Comparison of ENCODE assay signal across 8 cellular contexts in genomic region chr17:45021607-45022287, GRCh38. TPM values are rescaled to one million over a fixed set of nuclear protein-coding genes. Genes with fewer than 3 reads are reported as not detected.
DNase-seq lines count a peak whose midpoint lies in the region; ATAC-seq, FAIRE-seq and TF ChIP-seq lines count a peak whose summit lies in the region.

No MANE protein-coding gene starts in this region.

- H3K4me3 ChIP-seq in BE2C (ENCODE audit: low read depth, low read length) (peak overlapping the region; percentile 54), lower lobe of right lung (peak overlapping the region; percentile 55)

- no peaks in the 10 kb centered on the region for H3K27me3 ChIP-seq in BE2C
- H3K27me3 ChIP-seq in lower lobe of right lung (ENCODE audit: low read depth) = peaks cover 30% of the 10 kb centered on the region

- peak overlapping the region; percentile 72 for H3K27ac ChIP-seq in lower lobe of right lung

- TF ChIP-seq POLR2A in H54 (IDR thresholded peaks at IDR 0.05; ENCODE audit: low read depth, low read length) = peak; percentile 24; the same call in 1 of the 2 replicates

- H3K36me3 ChIP-seq in BE2C = no peaks in the 10 kb centered on the region
- no peaks in the 10 kb centered on the region for H3K36me3 ChIP-seq in lower lobe of right lung

- H3K4me1 ChIP-seq in BE2C = peaks cover 44% of the 10 kb centered on the region
- H3K4me1 ChIP-seq in lower lobe of right lung = peaks cover 29% of the 10 kb centered on the region

- peak; percentile 87 for DNase-seq in BE2C
- DNase-seq in H54 (ENCODE audit: insufficient read length, low spot score) = peak; percentile 99
- peak; percentile 59 for DNase-seq in NCI-H345 (lab: John Stamatoyannopoulos, UW)
- peak; percentile 65 to 69 for DNase-seq in activated CD4-positive, alpha-beta T cell treated with anti-CD3 and anti-CD28 coated beads, Interleukin-2, amount 50 U/mL, for 48 hours
- peak; percentile 73 for DNase-seq in dermis blood vessel endothelial cell
- peak; percentile 79 for DNase-seq in lower lobe of right lung
- peak; percentile 29 to 49 (median 31) for DNase-seq in stimulated activated CD4-positive, alpha-beta T cell treated with anti-CD3 and anti-CD28 coated beads, TNF-alpha, amount 100 ng/mL, for 4 hours (ENCODE audit: low read depth in 3 of 3)
- DNase-seq in RCC 7860 (ENCODE audit: low spot score) = no peak

- TF ChIP-seq CTCF in BE2C (IDR thresholded peaks at IDR 0.05; ENCODE audit: low read depth, low read length) (peak; percentile 57), lower lobe of right lung (IDR thresholded peaks at IDR 0.05) (peak; percentile 97)

- ATAC-seq in lower lobe of right lung = peak; percentile 88 to 91

- no peak for FAIRE-seq in H54 (lab: Jason Lieb, UNC)
- FAIRE-seq in RCC 7860 (lab: Jason Lieb, UNC) = no peak

- H3K9me3 ChIP-seq in BE2C (no peaks in the 10 kb centered on the region), lower lobe of right lung (no peaks in the 10 kb centered on the region)

- intact Hi-C loops in lower lobe of right lung (cut with DNase I) = no loop called here

RNA-seq across cellular contexts. Expression of gene DCAKD, which starts 29.7 kb away (rescaled TPM):
- 42.5 TPM for polyA plus RNA-seq in BE2C (2012; ENCODE audit: insufficient read depth, insufficient read length, low read depth)
- total RNA-seq in dermis blood vessel endothelial cell (33.8 and 36.4 TPM in 2 replicates), lower lobe of right lung (20.1 TPM)

RNA-seq across cellular contexts. Expression of gene NMT1, which starts 39.4 kb away (rescaled TPM):
- 327 TPM for polyA plus RNA-seq in BE2C (2012; ENCODE audit: insufficient read depth, insufficient read length, low read depth)
- 69.4 and 79.1 TPM in 2 replicates for total RNA-seq in dermis blood vessel endothelial cell
- 117 TPM for total RNA-seq in lower lobe of right lung

RNA-seq across cellular contexts. Expression of gene C1QL1, which starts 53.6 kb away (rescaled TPM):
- polyA plus RNA-seq in BE2C (2012; ENCODE audit: insufficient read depth, insufficient read length, low read depth) = 72.9 TPM
- total RNA-seq in dermis blood vessel endothelial cell (0.14 TPM in 1 of 2 replicates, not detected in the other), lower lobe of right lung (not detected)
